Comparison of ENCODE assay signal across 9 cellular contexts in genomic region chr1:182795563-182796228, GRCh38. TPM values are rescaled to one million over a fixed set of nuclear protein-coding genes. Genes with fewer than 3 reads are reported as not detected.
DNase-seq lines count a peak whose midpoint lies in the region; ATAC-seq and TF ChIP-seq lines count a peak whose summit lies in the region.
"Had no signal": no experiment of that assay in that cellular context is flagged by ENCODE, and none has a peak within 500 bp of the region (broad histone marks: within the 10 kb centered on the region; RNA-seq: fewer than 3 reads in every experiment).

No MANE protein-coding gene starts in this region.

- peak overlapping the region; percentile 18; the same call in 1 of the 2 replicates for H3K4me2 ChIP-seq in BLaER1

- intact Hi-C loops in dorsolateral prefrontal cortex (cut with DNase I), result no loop called here

- no peak overlapping the region for H3K27ac Mint-ChIP-seq in memory B cell
- H3K27ac Mint-ChIP-seq: activated naive CD4-positive, alpha-beta T cell treated with anti-CD3 and anti-CD28 coated beads for 36 hours had no signal

- peaks cover 3% of the 10 kb centered on the region for H3K36me3 Mint-ChIP-seq in memory B cell

- H3K9me3 Mint-ChIP-seq in memory B cell, result no peaks in the 10 kb centered on the region
- H3K9me3 Mint-ChIP-seq: activated naive CD4-positive, alpha-beta T cell treated with anti-CD3 and anti-CD28 coated beads for 36 hours had no signal

- H3K4me1 Mint-ChIP-seq in memory B cell, result no peaks in the 10 kb centered on the region

- no peaks in the 10 kb centered on the region for H3K9me3 ChIP-seq in BLaER1
- H3K9me3 ChIP-seq in WERI-Rb-1 (ENCODE audit: severe bottlenecking), result no peaks in the 10 kb centered on the region

- TF ChIP-seq CTCF in NB4 (IDR thresholded peaks at IDR 0.05; ENCODE audit: low read depth, low read length) (no peak), dorsolateral prefrontal cortex (IDR thresholded peaks at IDR 0.05 in 54 of 56, conservative IDR thresholded peaks at IDR 0.05 in 2 of 56; ENCODE audit: low read depth in 1 of 56, partially characterized antibody in 56 of 56) (no peak), WERI-Rb-1 (IDR thresholded peaks at IDR 0.05; ENCODE audit: low read depth, low read length) (no peak)

- H4K20me1 ChIP-seq in BLaER1, result no peaks in the 10 kb centered on the region

- no peak overlapping the region for H3K4me3 ChIP-seq in BLaER1
- no peak overlapping the region for H3K4me3 ChIP-seq in NB4 (ENCODE audit: low read depth, low read length)
- no peak overlapping the region for H3K4me3 ChIP-seq in dorsolateral prefrontal cortex
- H3K4me3 ChIP-seq in WERI-Rb-1 (ENCODE audit: low read depth, low read length), result no peak overlapping the region

- H3K9ac ChIP-seq in BLaER1, result no peak overlapping the region

- peaks cover 10% of the 10 kb centered on the region; the same call in 1 of the 2 replicates for H3K4me1 ChIP-seq in BLaER1

- ATAC-seq in memory B cell (ENCODE audit: low read depth) (peak; percentile 74), HG03520 (IDR thresholded peaks at IDR 0.05; ENCODE audit: unreplicated experiment) (no peak), GM19397 (IDR thresholded peaks at IDR 0.05; ENCODE audit: unreplicated experiment) (no peak)

- no peak overlapping the region for H3K4me3 Mint-ChIP-seq in memory B cell
- H3K4me3 Mint-ChIP-seq: activated naive CD4-positive, alpha-beta T cell treated with anti-CD3 and anti-CD28 coated beads for 36 hours had no signal

- no peak for TF ChIP-seq POLR2A in NB4 (IDR thresholded peaks at IDR 0.05; ENCODE audit: extremely low read depth, insufficient read length)

- DNase-seq in NB4 (ENCODE audit: low read depth), result peak; percentile 89
- DNase-seq in dorsolateral prefrontal cortex, result no peak
- no peak for DNase-seq in memory B cell (ENCODE audit: low spot score in 2 of 2)
- DNase-seq in hepatic stellate cell (ENCODE audit: low spot score), result no peak
- no peak for DNase-seq in WERI-Rb-1
- DNase-seq: activated naive CD4-positive, alpha-beta T cell treated with anti-CD3 and anti-CD28 coated beads for 36 hours had no signal

- H3K27ac ChIP-seq in BLaER1 (no peak overlapping the region), dorsolateral prefrontal cortex (peak overlapping the region in 33 of 59 donors; percentile 1 to 81 (median 39)), WERI-Rb-1 (no peak overlapping the region)

- H3K27me3 Mint-ChIP-seq in memory B cell, result no peaks in the 10 kb centered on the region

- H3K36me3 ChIP-seq in BLaER1, result no peaks in the 10 kb centered on the region
- no peaks in the 10 kb centered on the region for H3K36me3 ChIP-seq in WERI-Rb-1

- H3K27me3 ChIP-seq in BLaER1 (no peaks in the 10 kb centered on the region), dorsolateral prefrontal cortex (no peaks in the 10 kb centered on the region), WERI-Rb-1 (ENCODE audit: insufficient read depth, low read depth, severe bottlenecking) (no peaks in the 10 kb centered on the region)

RNA-seq across cellular contexts. Expression of gene NPL, which starts 6.1 kb away (rescaled TPM):
- total RNA-seq in dorsolateral prefrontal cortex, result 10 to 100 TPM; 12.3 to 58.6 (median 25.0) TPM

RNA-seq across cellular contexts. Expression of gene DHX9, which starts 43.5 kb away (rescaled TPM):
- 100 to 1,000 TPM in 102 of 120 experiments, 10 to 100 TPM in 18; 81.5 to 144 (median 114) TPM for total RNA-seq in dorsolateral prefrontal cortex

Comparison
In these comparisons a context has a peak if more than half of its experiments do, and no peak if none do; other contexts are left out.
1. H3K27ac ChIP-seq: peak in dorsolateral prefrontal cortex (33 of 59); none in BLaER1 (single experiment) and WERI-Rb-1 (single experiment).